Comparison of ENCODE assay signal across 1 cellular context in the genomic region with DNA sequence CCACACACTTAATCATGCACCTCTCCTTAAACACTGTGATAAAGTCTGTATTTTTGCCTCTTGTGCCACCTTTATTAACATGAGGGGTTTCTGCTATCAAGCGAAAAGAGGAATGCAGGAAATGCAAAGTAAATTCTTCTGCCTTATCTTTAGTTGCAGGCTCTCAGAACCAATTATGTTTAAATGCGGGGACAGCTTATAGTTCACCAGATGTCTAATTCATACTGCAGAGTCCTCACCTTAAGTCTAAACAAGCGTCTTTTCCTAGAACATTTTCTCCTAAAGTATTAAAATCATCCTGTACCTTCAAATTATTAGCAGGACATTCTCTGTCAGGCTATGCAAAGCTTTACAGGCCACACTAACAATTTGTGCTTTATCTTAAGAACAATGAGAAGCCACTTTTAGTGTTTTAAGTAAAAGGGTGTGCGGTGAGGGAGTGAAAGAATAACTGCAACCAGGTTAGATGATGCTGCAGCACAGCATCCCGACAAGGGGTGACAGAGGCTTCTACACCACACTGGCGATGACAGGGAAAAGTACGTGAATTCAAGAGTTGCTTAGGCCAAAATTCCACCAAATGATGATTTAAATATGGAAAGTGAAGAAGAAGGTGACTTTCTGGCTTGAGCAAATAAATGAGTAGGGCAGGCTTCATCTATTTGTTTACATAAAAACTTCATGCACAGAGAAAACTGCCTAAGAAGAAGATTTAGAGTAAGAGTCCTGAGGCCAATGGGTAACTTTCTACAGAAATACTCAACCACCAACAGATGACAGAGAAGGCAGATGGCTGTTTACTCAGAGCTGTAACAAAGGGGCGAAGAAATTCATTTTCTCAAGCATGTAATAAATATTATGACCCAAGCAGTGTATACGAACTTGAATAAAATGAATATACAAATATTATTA.
A peak's percentile ranks its signal among the peaks of the same experiment; 100 is the strongest.
TF ChIP-seq lines count a peak whose summit lies in the region.

No MANE protein-coding gene starts in this region.

TF ChIP-seq in K562, 482 proteins besides CTCF, POLR2A, EP300 and RAD21 (continued from another document and continues in another):
- TF ChIP-seq, protein P1, sequence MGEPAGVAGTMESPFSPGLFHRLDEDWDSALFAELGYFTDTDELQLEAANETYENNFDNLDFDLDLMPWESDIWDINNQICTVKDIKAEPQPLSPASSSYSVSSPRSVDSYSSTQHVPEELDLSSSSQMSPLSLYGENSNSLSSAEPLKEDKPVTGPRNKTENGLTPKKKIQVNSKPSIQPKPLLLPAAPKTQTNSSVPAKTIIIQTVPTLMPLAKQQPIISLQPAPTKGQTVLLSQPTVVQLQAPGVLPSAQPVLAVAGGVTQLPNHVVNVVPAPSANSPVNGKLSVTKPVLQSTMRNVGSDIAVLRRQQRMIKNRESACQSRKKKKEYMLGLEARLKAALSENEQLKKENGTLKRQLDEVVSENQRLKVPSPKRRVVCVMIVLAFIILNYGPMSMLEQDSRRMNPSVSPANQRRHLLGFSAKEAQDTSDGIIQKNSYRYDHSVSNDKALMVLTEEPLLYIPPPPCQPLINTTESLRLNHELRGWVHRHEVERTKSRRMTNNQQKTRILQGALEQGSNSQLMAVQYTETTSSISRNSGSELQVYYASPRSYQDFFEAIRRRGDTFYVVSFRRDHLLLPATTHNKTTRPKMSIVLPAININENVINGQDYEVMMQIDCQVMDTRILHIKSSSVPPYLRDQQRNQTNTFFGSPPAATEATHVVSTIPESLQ (CRISPR knock-in tag; IDR thresholded peaks at IDR 0.05), result no peak
- TF ChIP-seq GABPA (tag; conservative IDR thresholded peaks at IDR 0.05; ENCODE audit: low read depth) (no peak), ZNF644 (tag; IDR thresholded peaks at IDR 0.05; ENCODE audit: low read depth) (no peak), ZNF24 (IDR thresholded peaks at IDR 0.05) (no peak), TCF3 (CRISPR knock-in tag; IDR thresholded peaks at IDR 0.05) (peak; percentile 96), KDM4B (IDR thresholded peaks at IDR 0.05; ENCODE audit: borderline replicate concordance in 2 of 2, low read depth in 1 of 2) (no peak), KDM2B (CRISPR knock-in tag; IDR thresholded peaks at IDR 0.05) (no peak), HMG20A (CRISPR knock-in tag; conservative IDR thresholded peaks at IDR 0.05) (no peak), MCM3 (IDR thresholded peaks at IDR 0.05) (no peak), CBFA2T3 (IDR thresholded peaks at IDR 0.05) (peak; percentile 97), FOXP1 (CRISPR knock-in tag; IDR thresholded peaks at IDR 0.05) (no peak), DMBX1 (CRISPR knock-in tag; IDR thresholded peaks at IDR 0.05; ENCODE audit: borderline replicate concordance) (0 out of 2 replicates have a peak, but pooled peaks have one; percentile 29), TFAM (CRISPR knock-in tag; conservative IDR thresholded peaks at IDR 0.05) (no peak), FUS (optimal IDR thresholded peaks at IDR 0.05; ENCODE audit: low read depth, low read length) (no peak), EWSR1 (IDR thresholded peaks at IDR 0.05; ENCODE audit: borderline replicate concordance, low read depth, partially characterized antibody) (no peak), HDAC2 (IDR thresholded peaks at IDR 0.05) (peak; percentile 77), TOE1 (IDR thresholded peaks at IDR 0.05; ENCODE audit: borderline replicate concordance) (no peak), TOE1 (CRISPR knock-in tag; IDR thresholded peaks at IDR 0.05; ENCODE audit: borderline replicate concordance, low read depth) (no peak), ARNT (IDR thresholded peaks at IDR 0.05) (peak; percentile 45 to 78; a peak in 1 of 4 replicates), ZBTB17 (CRISPR knock-in tag; IDR thresholded peaks at IDR 0.05) (no peak), RUNX1 (IDR thresholded peaks at IDR 0.05; ENCODE audit: low read depth) (no peak), HNRNPLL (IDR thresholded peaks at IDR 0.05; ENCODE audit: low read depth, low read length, poor library complexity, severe bottlenecking) (no peak), SMAD1 (IDR thresholded peaks at IDR 0.05; ENCODE audit: low read depth, low read length, partially characterized antibody) (no peak), GABPB2 (CRISPR knock-in tag; conservative IDR thresholded peaks at IDR 0.05) (no peak), POLR3G (IDR thresholded peaks at IDR 0.05; ENCODE audit: extremely low read depth, insufficient read length, insufficient replicate concordance) (no peak), ZSCAN29 (IDR thresholded peaks at IDR 0.05) (no peak), MAFK (IDR thresholded peaks at IDR 0.05; ENCODE audit: low read length) (no peak)
- TF ChIP-seq, protein P2, sequence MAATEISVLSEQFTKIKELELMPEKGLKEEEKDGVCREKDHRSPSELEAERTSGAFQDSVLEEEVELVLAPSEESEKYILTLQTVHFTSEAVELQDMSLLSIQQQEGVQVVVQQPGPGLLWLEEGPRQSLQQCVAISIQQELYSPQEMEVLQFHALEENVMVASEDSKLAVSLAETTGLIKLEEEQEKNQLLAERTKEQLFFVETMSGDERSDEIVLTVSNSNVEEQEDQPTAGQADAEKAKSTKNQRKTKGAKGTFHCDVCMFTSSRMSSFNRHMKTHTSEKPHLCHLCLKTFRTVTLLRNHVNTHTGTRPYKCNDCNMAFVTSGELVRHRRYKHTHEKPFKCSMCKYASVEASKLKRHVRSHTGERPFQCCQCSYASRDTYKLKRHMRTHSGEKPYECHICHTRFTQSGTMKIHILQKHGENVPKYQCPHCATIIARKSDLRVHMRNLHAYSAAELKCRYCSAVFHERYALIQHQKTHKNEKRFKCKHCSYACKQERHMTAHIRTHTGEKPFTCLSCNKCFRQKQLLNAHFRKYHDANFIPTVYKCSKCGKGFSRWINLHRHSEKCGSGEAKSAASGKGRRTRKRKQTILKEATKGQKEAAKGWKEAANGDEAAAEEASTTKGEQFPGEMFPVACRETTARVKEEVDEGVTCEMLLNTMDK (IDR thresholded peaks at IDR 0.05; ENCODE audit: borderline replicate concordance, insufficient read depth, low read depth, low read length, poor library complexity, severe bottlenecking), result no peak
- TF ChIP-seq, protein P3, sequence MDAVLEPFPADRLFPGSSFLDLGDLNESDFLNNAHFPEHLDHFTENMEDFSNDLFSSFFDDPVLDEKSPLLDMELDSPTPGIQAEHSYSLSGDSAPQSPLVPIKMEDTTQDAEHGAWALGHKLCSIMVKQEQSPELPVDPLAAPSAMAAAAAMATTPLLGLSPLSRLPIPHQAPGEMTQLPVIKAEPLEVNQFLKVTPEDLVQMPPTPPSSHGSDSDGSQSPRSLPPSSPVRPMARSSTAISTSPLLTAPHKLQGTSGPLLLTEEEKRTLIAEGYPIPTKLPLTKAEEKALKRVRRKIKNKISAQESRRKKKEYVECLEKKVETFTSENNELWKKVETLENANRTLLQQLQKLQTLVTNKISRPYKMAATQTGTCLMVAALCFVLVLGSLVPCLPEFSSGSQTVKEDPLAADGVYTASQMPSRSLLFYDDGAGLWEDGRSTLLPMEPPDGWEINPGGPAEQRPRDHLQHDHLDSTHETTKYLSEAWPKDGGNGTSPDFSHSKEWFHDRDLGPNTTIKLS (IDR thresholded peaks at IDR 0.05; ENCODE audit: borderline replicate concordance, low read depth), result no peak
- TF ChIP-seq, protein P4, sequence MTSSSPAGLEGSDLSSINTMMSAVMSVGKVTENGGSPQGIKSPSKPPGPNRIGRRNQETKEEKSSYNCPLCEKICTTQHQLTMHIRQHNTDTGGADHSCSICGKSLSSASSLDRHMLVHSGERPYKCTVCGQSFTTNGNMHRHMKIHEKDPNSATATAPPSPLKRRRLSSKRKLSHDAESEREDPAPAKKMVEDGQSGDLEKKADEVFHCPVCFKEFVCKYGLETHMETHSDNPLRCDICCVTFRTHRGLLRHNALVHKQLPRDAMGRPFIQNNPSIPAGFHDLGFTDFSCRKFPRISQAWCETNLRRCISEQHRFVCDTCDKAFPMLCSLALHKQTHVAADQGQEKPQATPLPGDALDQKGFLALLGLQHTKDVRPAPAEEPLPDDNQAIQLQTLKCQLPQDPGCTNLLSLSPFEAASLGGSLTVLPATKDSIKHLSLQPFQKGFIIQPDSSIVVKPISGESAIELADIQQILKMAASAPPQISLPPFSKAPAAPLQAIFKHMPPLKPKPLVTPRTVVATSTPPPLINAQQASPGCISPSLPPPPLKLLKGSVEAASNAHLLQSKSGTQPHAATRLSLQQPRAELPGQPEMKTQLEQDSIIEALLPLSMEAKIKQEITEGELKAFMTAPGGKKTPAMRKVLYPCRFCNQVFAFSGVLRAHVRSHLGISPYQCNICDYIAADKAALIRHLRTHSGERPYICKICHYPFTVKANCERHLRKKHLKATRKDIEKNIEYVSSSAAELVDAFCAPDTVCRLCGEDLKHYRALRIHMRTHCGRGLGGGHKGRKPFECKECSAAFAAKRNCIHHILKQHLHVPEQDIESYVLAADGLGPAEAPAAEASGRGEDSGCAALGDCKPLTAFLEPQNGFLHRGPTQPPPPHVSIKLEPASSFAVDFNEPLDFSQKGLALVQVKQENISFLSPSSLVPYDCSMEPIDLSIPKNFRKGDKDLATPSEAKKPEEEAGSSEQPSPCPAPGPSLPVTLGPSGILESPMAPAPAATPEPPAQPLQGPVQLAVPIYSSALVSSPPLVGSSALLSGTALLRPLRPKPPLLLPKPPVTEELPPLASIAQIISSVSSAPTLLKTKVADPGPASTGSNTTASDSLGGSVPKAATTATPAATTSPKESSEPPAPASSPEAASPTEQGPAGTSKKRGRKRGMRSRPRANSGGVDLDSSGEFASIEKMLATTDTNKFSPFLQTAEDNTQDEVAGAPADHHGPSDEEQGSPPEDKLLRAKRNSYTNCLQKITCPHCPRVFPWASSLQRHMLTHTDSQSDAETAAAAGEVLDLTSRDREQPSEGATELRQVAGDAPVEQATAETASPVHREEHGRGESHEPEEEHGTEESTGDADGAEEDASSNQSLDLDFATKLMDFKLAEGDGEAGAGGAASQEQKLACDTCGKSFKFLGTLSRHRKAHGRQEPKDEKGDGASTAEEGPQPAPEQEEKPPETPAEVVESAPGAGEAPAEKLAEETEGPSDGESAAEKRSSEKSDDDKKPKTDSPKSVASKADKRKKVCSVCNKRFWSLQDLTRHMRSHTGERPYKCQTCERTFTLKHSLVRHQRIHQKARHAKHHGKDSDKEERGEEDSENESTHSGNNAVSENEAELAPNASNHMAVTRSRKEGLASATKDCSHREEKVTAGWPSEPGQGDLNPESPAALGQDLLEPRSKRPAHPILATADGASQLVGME (CRISPR knock-in tag; IDR thresholded peaks at IDR 0.05), result no peak
- TF ChIP-seq, protein P5, sequence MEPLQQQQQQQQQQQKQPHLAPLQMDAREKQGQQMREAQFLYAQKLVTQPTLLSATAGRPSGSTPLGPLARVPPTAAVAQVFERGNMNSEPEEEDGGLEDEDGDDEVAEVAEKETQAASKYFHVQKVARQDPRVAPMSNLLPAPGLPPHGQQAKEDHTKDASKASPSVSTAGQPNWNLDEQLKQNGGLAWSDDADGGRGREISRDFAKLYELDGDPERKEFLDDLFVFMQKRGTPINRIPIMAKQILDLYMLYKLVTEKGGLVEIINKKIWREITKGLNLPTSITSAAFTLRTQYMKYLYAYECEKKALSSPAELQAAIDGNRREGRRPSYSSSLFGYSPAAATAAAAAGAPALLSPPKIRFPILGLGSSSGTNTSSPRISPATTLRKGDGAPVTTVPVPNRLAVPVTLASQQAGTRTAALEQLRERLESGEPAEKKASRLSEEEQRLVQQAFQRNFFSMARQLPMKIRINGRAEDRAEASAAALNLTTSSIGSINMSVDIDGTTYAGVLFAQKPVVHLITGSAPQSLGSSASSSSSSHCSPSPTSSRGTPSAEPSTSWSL (CRISPR knock-in tag; IDR thresholded peaks at IDR 0.05; ENCODE audit: borderline replicate concordance), result no peak
- TF ChIP-seq, protein P6, sequence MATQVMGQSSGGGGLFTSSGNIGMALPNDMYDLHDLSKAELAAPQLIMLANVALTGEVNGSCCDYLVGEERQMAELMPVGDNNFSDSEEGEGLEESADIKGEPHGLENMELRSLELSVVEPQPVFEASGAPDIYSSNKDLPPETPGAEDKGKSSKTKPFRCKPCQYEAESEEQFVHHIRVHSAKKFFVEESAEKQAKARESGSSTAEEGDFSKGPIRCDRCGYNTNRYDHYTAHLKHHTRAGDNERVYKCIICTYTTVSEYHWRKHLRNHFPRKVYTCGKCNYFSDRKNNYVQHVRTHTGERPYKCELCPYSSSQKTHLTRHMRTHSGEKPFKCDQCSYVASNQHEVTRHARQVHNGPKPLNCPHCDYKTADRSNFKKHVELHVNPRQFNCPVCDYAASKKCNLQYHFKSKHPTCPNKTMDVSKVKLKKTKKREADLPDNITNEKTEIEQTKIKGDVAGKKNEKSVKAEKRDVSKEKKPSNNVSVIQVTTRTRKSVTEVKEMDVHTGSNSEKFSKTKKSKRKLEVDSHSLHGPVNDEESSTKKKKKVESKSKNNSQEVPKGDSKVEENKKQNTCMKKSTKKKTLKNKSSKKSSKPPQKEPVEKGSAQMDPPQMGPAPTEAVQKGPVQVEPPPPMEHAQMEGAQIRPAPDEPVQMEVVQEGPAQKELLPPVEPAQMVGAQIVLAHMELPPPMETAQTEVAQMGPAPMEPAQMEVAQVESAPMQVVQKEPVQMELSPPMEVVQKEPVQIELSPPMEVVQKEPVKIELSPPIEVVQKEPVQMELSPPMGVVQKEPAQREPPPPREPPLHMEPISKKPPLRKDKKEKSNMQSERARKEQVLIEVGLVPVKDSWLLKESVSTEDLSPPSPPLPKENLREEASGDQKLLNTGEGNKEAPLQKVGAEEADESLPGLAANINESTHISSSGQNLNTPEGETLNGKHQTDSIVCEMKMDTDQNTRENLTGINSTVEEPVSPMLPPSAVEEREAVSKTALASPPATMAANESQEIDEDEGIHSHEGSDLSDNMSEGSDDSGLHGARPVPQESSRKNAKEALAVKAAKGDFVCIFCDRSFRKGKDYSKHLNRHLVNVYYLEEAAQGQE (CRISPR knock-in tag; IDR thresholded peaks at IDR 0.05; ENCODE audit: low read depth), result no peak
- TF ChIP-seq, protein P7, sequence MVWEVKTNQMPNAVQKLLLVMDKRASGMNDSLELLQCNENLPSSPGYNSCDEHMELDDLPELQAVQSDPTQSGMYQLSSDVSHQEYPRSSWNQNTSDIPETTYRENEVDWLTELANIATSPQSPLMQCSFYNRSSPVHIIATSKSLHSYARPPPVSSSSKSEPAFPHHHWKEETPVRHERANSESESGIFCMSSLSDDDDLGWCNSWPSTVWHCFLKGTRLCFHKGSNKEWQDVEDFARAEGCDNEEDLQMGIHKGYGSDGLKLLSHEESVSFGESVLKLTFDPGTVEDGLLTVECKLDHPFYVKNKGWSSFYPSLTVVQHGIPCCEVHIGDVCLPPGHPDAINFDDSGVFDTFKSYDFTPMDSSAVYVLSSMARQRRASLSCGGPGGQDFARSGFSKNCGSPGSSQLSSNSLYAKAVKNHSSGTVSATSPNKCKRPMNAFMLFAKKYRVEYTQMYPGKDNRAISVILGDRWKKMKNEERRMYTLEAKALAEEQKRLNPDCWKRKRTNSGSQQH (CRISPR knock-in tag; IDR thresholded peaks at IDR 0.05), result no peak
- TF ChIP-seq, protein P8, sequence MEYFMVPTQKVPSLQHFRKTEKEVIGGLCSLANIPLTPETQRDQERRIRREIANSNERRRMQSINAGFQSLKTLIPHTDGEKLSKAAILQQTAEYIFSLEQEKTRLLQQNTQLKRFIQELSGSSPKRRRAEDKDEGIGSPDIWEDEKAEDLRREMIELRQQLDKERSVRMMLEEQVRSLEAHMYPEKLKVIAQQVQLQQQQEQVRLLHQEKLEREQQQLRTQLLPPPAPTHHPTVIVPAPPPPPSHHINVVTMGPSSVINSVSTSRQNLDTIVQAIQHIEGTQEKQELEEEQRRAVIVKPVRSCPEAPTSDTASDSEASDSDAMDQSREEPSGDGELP (CRISPR knock-in tag; IDR thresholded peaks at IDR 0.05; ENCODE audit: borderline replicate concordance), result no peak
- TF ChIP-seq, protein P9, sequence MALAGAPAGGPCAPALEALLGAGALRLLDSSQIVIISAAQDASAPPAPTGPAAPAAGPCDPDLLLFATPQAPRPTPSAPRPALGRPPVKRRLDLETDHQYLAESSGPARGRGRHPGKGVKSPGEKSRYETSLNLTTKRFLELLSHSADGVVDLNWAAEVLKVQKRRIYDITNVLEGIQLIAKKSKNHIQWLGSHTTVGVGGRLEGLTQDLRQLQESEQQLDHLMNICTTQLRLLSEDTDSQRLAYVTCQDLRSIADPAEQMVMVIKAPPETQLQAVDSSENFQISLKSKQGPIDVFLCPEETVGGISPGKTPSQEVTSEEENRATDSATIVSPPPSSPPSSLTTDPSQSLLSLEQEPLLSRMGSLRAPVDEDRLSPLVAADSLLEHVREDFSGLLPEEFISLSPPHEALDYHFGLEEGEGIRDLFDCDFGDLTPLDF (CRISPR knock-in tag; IDR thresholded peaks at IDR 0.05), result no peak
